ENCODE assay signal across 26 cellular contexts in the genomic region with DNA sequence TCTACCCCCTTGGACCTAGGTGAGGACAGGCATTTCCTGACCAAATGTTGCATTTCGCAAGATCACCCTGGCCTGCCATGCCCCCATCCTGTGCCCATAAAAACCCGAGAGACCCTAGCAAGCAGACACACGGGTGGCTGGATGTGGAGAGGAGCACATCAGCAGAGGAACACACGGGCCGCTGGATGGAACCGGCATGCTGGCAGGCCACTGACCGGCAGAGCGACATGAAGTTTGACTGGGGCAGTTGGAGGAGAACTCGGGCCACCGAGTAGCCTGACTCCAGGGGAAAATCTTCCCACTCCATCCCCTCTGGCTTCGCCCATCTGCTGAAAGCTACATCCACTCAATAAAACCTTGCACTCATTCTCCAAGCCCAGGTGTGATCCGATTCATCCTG.
"Had no signal": no experiment of that assay in that cellular context is flagged by ENCODE, and none has a peak within 500 bp of the region (broad histone marks: within the 10 kb centered on the region; RNA-seq: fewer than 3 reads in every experiment).

No MANE protein-coding gene starts in this region.

- H3K27me3 ChIP-seq: neural progenitor cell, pancreas, right lobe of liver, sigmoid colon, thyroid gland, tibial nerve, upper lobe of left lung, vagina had no signal

- H3K4me1 ChIP-seq: pancreas, prostate gland, right lobe of liver, sigmoid colon, stomach, thyroid gland, tibial nerve, upper lobe of left lung, vagina had no signal

- DNase-seq: natural killer cell; occipital lobe; pancreas; retina; right cardiac atrium; right lobe of liver; sigmoid colon; small intestine; stimulated activated CD4-positive, alpha-beta T cell treated with anti-CD3 and anti-CD28 coated beads, Interleukin-15, amount 100 ng/mL, for 24 hours; stimulated activated CD4-positive, alpha-beta T cell treated with anti-CD3 and anti-CD28 coated beads, Interleukin-2, amount 100 ng/mL, for 24 hours; stimulated activated CD4-positive, alpha-beta T cell treated with anti-CD3 and anti-CD28 coated beads, Interleukin-2, amount 100 ng/mL, for 48 hours; stimulated activated CD4-positive, alpha-beta T cell treated with anti-CD3 and anti-CD28 coated beads, Interleukin-4, amount 100 ng/mL, for 24 hours; stimulated activated naive B cell treated with anti-CD40 and anti-IgM and Interleukin-4, amounts not matched to agents 10 μg/mL and 1 μg/mL and 100 μg/mL, for 72 hours; stimulated activated naive CD4-positive, alpha-beta T cell treated with Interleukin-2 at 50 U/mL for 16 hours; stomach; thyroid gland; trophoblast cell had no signal

- H3K27ac Mint-ChIP-seq: natural killer cell; nephron; stimulated activated effector memory CD8-positive, alpha-beta T cell treated with anti-CD3 and anti-CD28 coated beads, Interleukin-12 subunit alpha, Interleukin-12 subunit beta, amount 100 ng/mL, for 72 hours; stimulated activated naive B cell treated with anti-CD40 and anti-IgM and Interleukin-4, amounts not matched to agents 10 μg/mL and 1 μg/mL and 100 μg/mL, for 72 hours; stimulated activated naive CD8-positive, alpha-beta T cell treated with anti-CD3 and anti-CD28 coated beads, Interleukin-15, Interleukin-2, amounts not matched to agents 100 ng/mL and 50 ng/mL, for 24 hours had no signal

- H3K4me2 ChIP-seq: neural progenitor cell had no signal

- H3K4me3 Mint-ChIP-seq: natural killer cell; nephron; neural progenitor cell; stimulated activated effector memory CD8-positive, alpha-beta T cell treated with anti-CD3 and anti-CD28 coated beads, Interleukin-12 subunit alpha, Interleukin-12 subunit beta, amount 100 ng/mL, for 72 hours; stimulated activated naive B cell treated with anti-CD40 and anti-IgM and Interleukin-4, amounts not matched to agents 10 μg/mL and 1 μg/mL and 100 μg/mL, for 72 hours; stimulated activated naive CD8-positive, alpha-beta T cell treated with anti-CD3 and anti-CD28 coated beads, Interleukin-15, Interleukin-2, amounts not matched to agents 100 ng/mL and 50 ng/mL, for 24 hours had no signal

- H3K36me3 ChIP-seq: neural progenitor cell, pancreas, prostate gland, right lobe of liver, sigmoid colon, stomach, thoracic aorta, thyroid gland, tibial nerve, upper lobe of left lung, vagina had no signal

- H3K4me1 Mint-ChIP-seq: natural killer cell; stimulated activated naive B cell treated with anti-CD40 and anti-IgM and Interleukin-4, amounts not matched to agents 10 μg/mL and 1 μg/mL and 100 μg/mL, for 72 hours had no signal

- H3K36me3 Mint-ChIP-seq: natural killer cell; neural progenitor cell; stimulated activated effector memory CD8-positive, alpha-beta T cell treated with anti-CD3 and anti-CD28 coated beads, Interleukin-12 subunit alpha, Interleukin-12 subunit beta, amount 100 ng/mL, for 72 hours; stimulated activated naive B cell treated with anti-CD40 and anti-IgM and Interleukin-4, amounts not matched to agents 10 μg/mL and 1 μg/mL and 100 μg/mL, for 72 hours had no signal

- H3K27ac ChIP-seq: neural progenitor cell, pancreas, prostate gland, right lobe of liver, sigmoid colon, stomach, thoracic aorta, thyroid gland, tibial nerve, upper lobe of left lung, vagina had no signal

- H3K27me3 Mint-ChIP-seq: stimulated activated naive CD8-positive, alpha-beta T cell treated with anti-CD3 and anti-CD28 coated beads, Interleukin-15, Interleukin-2, amounts not matched to agents 100 ng/mL and 50 ng/mL, for 24 hours had no signal

- H3K4me3 ChIP-seq: neural progenitor cell, pancreas, prostate gland, right lobe of liver, sigmoid colon, stomach, thoracic aorta, thyroid gland, tibial nerve, upper lobe of left lung, vagina had no signal

- H3K9ac ChIP-seq: neural progenitor cell had no signal

- H3K9me3 ChIP-seq: pancreas, prostate gland, right lobe of liver, sigmoid colon, stomach, thoracic aorta, thyroid gland, tibial nerve, upper lobe of left lung, vagina had no signal

- H3K9me3 Mint-ChIP-seq: natural killer cell; neural progenitor cell; stimulated activated effector memory CD8-positive, alpha-beta T cell treated with anti-CD3 and anti-CD28 coated beads, Interleukin-12 subunit alpha, Interleukin-12 subunit beta, amount 100 ng/mL, for 72 hours; stimulated activated naive B cell treated with anti-CD40 and anti-IgM and Interleukin-4, amounts not matched to agents 10 μg/mL and 1 μg/mL and 100 μg/mL, for 72 hours had no signal
